ENCODE assay signal across 8 cellular contexts in genomic region chr10:5811387-5811821, GRCh38. TPM values are rescaled to one million over a fixed set of nuclear protein-coding genes. Genes with fewer than 3 reads are reported as not detected.
DNase-seq lines count a peak whose midpoint lies in the region; ATAC-seq and TF ChIP-seq lines count a peak whose summit lies in the region.

No MANE protein-coding gene starts in this region.

- H3K27ac Mint-ChIP-seq in activated naive CD4-positive, alpha-beta T cell treated with anti-CD3 and anti-CD28 coated beads, Interleukin-2, amount 10 ng/mL, durations not matched to agents 7 days and 5 days, result peak overlapping the region; percentile 88
- H3K27ac Mint-ChIP-seq in osteocyte (ENCODE audit: unreplicated experiment), result peak overlapping the region; percentile 75

- H3K9me3 Mint-ChIP-seq in activated naive CD4-positive, alpha-beta T cell treated with anti-CD3 and anti-CD28 coated beads, Interleukin-2, amount 10 ng/mL, durations not matched to agents 7 days and 5 days, result no peaks in the 10 kb centered on the region
- no peaks in the 10 kb centered on the region for H3K9me3 Mint-ChIP-seq in osteocyte (ENCODE audit: unreplicated experiment)

- ATAC-seq in GM21786 (IDR thresholded peaks at IDR 0.05; ENCODE audit: unreplicated experiment) (no peak), HG02759 (IDR thresholded peaks at IDR 0.05; ENCODE audit: unreplicated experiment) (no peak)

- CTCF ChIA-PET in activated naive CD4-positive, alpha-beta T cell treated with anti-CD3 and anti-CD28 coated beads, Interleukin-2, amount 10 ng/mL, durations not matched to agents 7 days and 5 days (lab: Charles Lee), result interaction anchor here (0.8 to 1.4 kb wide), 2 partner anchors 17 to 183 kb away, joined by 3 read pairs; no protein-coding TSS in a partner anchor
- CTCF ChIA-PET in RWPE1 (lab: Yijun Ruan, JAX), result no interaction called here

- no peaks in the 10 kb centered on the region for H3K27me3 Mint-ChIP-seq in activated naive CD4-positive, alpha-beta T cell treated with anti-CD3 and anti-CD28 coated beads, Interleukin-2, amount 10 ng/mL, durations not matched to agents 7 days and 5 days
- no peaks in the 10 kb centered on the region for H3K27me3 Mint-ChIP-seq in osteocyte (ENCODE audit: unreplicated experiment)

- peaks cover 69% of the 10 kb centered on the region for H3K4me1 Mint-ChIP-seq in activated naive CD4-positive, alpha-beta T cell treated with anti-CD3 and anti-CD28 coated beads, Interleukin-2, amount 10 ng/mL, durations not matched to agents 7 days and 5 days
- H3K4me1 Mint-ChIP-seq in osteocyte (ENCODE audit: unreplicated experiment), result peaks cover 61% of the 10 kb centered on the region

- H3K4me3 ChIP-seq in epithelial cell of proximal tubule (ENCODE audit: low read depth, low read length), result peak overlapping the region; percentile 86

- no peak for DNase-seq in activated naive CD4-positive, alpha-beta T cell treated with anti-CD3 and anti-CD28 coated beads, Interleukin-2, amount 10 ng/mL, durations not matched to agents 7 days and 5 days
- no peak for DNase-seq in activated naive CD4-positive, alpha-beta T cell treated with Interleukin-2 at 50 U/mL for 16 hours
- peak; percentile 35 for DNase-seq in RWPE1 (ENCODE audit: low spot score)
- DNase-seq in epithelial cell of proximal tubule (ENCODE audit: low read depth), result peak; percentile 13
- no peak for DNase-seq in osteocyte (ENCODE audit: extremely low spot score, unreplicated experiment)
- no peak for DNase-seq in GOT3 (lab: John Stamatoyannopoulos, UW)

- peaks cover 31% of the 10 kb centered on the region for H3K36me3 Mint-ChIP-seq in activated naive CD4-positive, alpha-beta T cell treated with anti-CD3 and anti-CD28 coated beads, Interleukin-2, amount 10 ng/mL, durations not matched to agents 7 days and 5 days
- no peaks in the 10 kb centered on the region for H3K36me3 Mint-ChIP-seq in osteocyte (ENCODE audit: unreplicated experiment)

- TF ChIP-seq CTCF in RWPE1 (conservative IDR thresholded peaks at IDR 0.05; ENCODE audit: low read depth) (no peak), epithelial cell of proximal tubule (conservative IDR thresholded peaks at IDR 0.05; ENCODE audit: low read depth, low read length) (no peak), osteocyte (IDR thresholded peaks at IDR 0.05) (no peak)

- peak overlapping the region; percentile 85 for H3K4me3 Mint-ChIP-seq in activated naive CD4-positive, alpha-beta T cell treated with anti-CD3 and anti-CD28 coated beads, Interleukin-2, amount 10 ng/mL, durations not matched to agents 7 days and 5 days
- peak overlapping the region; percentile 83 for H3K4me3 Mint-ChIP-seq in osteocyte (ENCODE audit: unreplicated experiment)

- POLR2A ChIA-PET in RWPE1 (lab: Yijun Ruan, JAX; ENCODE audit: low non-redundant PET), result interaction anchor here (0.6 to 1.0 kb wide), 2 partner anchors 63 to 97 kb away, joined by 3 to 4 read pairs; no protein-coding TSS in a partner anchor

- no peak overlapping the region for H3K27ac ChIP-seq in RWPE1

RNA-seq across cellular contexts. Expression of gene GDI2, which starts 1.8 kb away (rescaled TPM):
- total RNA-seq in epithelial cell of proximal tubule, result 402 and 472 TPM in 2 replicates
- total RNA-seq in osteocyte, result 229 and 232 TPM in 2 replicates

Comparison
In these comparisons a context has a peak if more than half of its experiments do, and no peak if none do; other contexts are left out.
1. DNase-seq: peak in RWPE1 (single experiment) and epithelial cell of proximal tubule (single experiment); none in activated naive CD4-positive, alpha-beta T cell treated with anti-CD3 and anti-CD28 coated beads, Interleukin-2, amount 10 ng/mL, durations not matched to agents 7 days and 5 days (single experiment), activated naive CD4-positive, alpha-beta T cell treated with Interleukin-2 at 50 U/mL for 16 hours (single experiment), osteocyte (single experiment) and GOT3 (single experiment).